In the genomic region with DNA sequence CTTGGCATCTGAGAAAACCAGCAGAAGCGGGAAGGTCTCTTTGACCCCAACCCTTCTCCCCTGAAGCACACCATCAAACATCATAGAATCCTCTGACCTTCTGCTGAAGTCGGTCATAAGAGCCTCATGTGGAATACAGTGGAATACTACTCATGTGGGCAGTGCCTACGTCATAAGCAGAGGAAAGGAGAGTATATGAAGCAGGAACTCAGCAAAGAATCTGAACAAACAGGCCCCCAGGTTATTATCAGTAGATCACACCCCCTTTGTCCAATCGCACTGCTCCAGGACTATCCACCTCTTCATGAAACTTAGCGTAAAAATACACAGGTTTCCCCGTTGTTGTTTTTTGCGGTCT, we compare ENCODE assay signal across 25 cellular contexts.
"Had no signal": no experiment of that assay in that cellular context is flagged by ENCODE, and none has a peak within 500 bp of the region (broad histone marks: within the 10 kb centered on the region; RNA-seq: fewer than 3 reads in every experiment).

No MANE protein-coding gene starts in this region.

- H3K4me3 ChIP-seq: neural progenitor cell, ovary, psoas muscle, right lobe of liver, sigmoid colon, stomach, thoracic aorta, thyroid gland, tibial nerve, upper lobe of left lung, vagina had no signal

- DNase-seq: occipital lobe; ovary; posterior cingulate gyrus; psoas muscle; right cardiac atrium; right lobe of liver; sigmoid colon; small intestine; stimulated activated CD4-positive, alpha-beta T cell treated with anti-CD3 and anti-CD28 coated beads, Interleukin-15, amount 100 ng/mL, for 24 hours; stimulated activated CD4-positive, alpha-beta T cell treated with anti-CD3 and anti-CD28 coated beads, Interleukin-2, amount 100 ng/mL, for 24 hours; stimulated activated CD4-positive, alpha-beta T cell treated with anti-CD3 and anti-CD28 coated beads, Interleukin-2, amount 100 ng/mL, for 48 hours; stimulated activated CD4-positive, alpha-beta T cell treated with anti-CD3 and anti-CD28 coated beads, Interleukin-4, amount 100 ng/mL, for 24 hours; stimulated activated naive B cell treated with anti-CD40 and anti-IgM and Interleukin-4, amounts not matched to agents 10 μg/mL and 1 μg/mL and 100 μg/mL, for 72 hours; stimulated activated naive CD4-positive, alpha-beta T cell treated with Interleukin-2 at 50 U/mL for 16 hours; stomach; thyroid gland; trophoblast cell; upper lobe of left lung had no signal

- H3K9me3 ChIP-seq: ovary, psoas muscle, right lobe of liver, sigmoid colon, stomach, thoracic aorta, thyroid gland, tibial nerve, upper lobe of left lung, vagina had no signal

- H3K27me3 ChIP-seq: neural progenitor cell, ovary, right lobe of liver, sigmoid colon, thyroid gland, tibial nerve, upper lobe of left lung, vagina had no signal

- H3K4me1 ChIP-seq: parathyroid adenoma had no signal

- H3K4me2 ChIP-seq: neural progenitor cell had no signal

- ATAC-seq: natural killer cell treated with Interleukin-12 subunit alpha and Interleukin-12 subunit beta and Interleukin-15 and Interleukin-18, amount 100 ng/mL, for 72 hours; psoas muscle; right cardiac atrium; right lobe of liver; stimulated activated effector memory CD8-positive, alpha-beta T cell treated with anti-CD3 and anti-CD28 coated beads, Interleukin-12 subunit alpha, Interleukin-12 subunit beta, amount 100 ng/mL, for 72 hours; stimulated activated naive B cell treated with anti-CD40 and anti-IgM and Interleukin-4, amounts not matched to agents 10 μg/mL and 1 μg/mL and 100 μg/mL, for 72 hours had no signal

- H3K79me2 ChIP-seq: parathyroid adenoma had no signal

- H3K27ac ChIP-seq: neural progenitor cell, ovary, parathyroid adenoma, psoas muscle, right lobe of liver, sigmoid colon, stomach, thoracic aorta, thyroid gland, tibial nerve, upper lobe of left lung, vagina had no signal

- H3K36me3 ChIP-seq: neural progenitor cell, ovary, sigmoid colon, stomach, thoracic aorta, thyroid gland, tibial nerve, upper lobe of left lung, vagina had no signal
